15 cellular contexts compared by ENCODE assay signal in genomic region chr11:57303280-57303989, GRCh38. TPM values are rescaled to one million over a fixed set of nuclear protein-coding genes. Genes with fewer than 3 reads are reported as not detected.
A peak's percentile ranks its signal among the peaks of the same experiment; 100 is the strongest.
DNase-seq lines count a peak whose midpoint lies in the region; ATAC-seq and TF ChIP-seq lines count a peak whose summit lies in the region.
"Had no signal": no experiment of that assay in that cellular context is flagged by ENCODE, and none has a peak within 500 bp of the region (broad histone marks: within the 10 kb centered on the region; RNA-seq: fewer than 3 reads in every experiment).

No MANE protein-coding gene starts in this region.

- H3K36me3 ChIP-seq in lower lobe of right lung, result peaks cover 65% of the 10 kb centered on the region

- H3K4me3 ChIP-seq in lower lobe of right lung, result no peak overlapping the region

- DNase-seq in 8988T (peak; percentile 29), HFFc6 (no peak), lower lobe of right lung (peak; percentile 39), NCI-H1436 treated with DMSO at 0.1 percent for 48 hours (lab: John Stamatoyannopoulos, UW) (no peak), NCI-H1048 (lab: John Stamatoyannopoulos, UW) (no peak)
- DNase-seq: activated CD8-positive, alpha-beta T cell treated with anti-CD3 and anti-CD28 coated beads for 36 hours; activated effector memory CD4-positive, alpha-beta T cell treated with anti-CD3 and anti-CD28 coated beads, Interleukin-2, amount 50 U/mL, for 16 hours; hippocampal formation had no signal

- H3K4me1 Mint-ChIP-seq in HFFc6 (ENCODE audit: low read depth) (peaks cover 46% of the 10 kb centered on the region), brain (peaks cover 46% of the 10 kb centered on the region)

- H3K4me3 Mint-ChIP-seq in HFFc6 (no peak overlapping the region), brain (no peak overlapping the region)
- H3K4me3 Mint-ChIP-seq: activated CD8-positive, alpha-beta T cell treated with anti-CD3 and anti-CD28 coated beads for 36 hours; stimulated activated memory B cell treated with anti-CD40 and anti-IgM and Interleukin-4, amounts not matched to agents 10 μg/mL and 1 μg/mL and 100 μg/mL, for 72 hours had no signal

- peak overlapping the region; percentile 78 for H3K27ac Mint-ChIP-seq in HFFc6
- peak overlapping the region; percentile 19 to 90 (median 80) for H3K27ac Mint-ChIP-seq in brain
- H3K27ac Mint-ChIP-seq: activated CD8-positive, alpha-beta T cell treated with anti-CD3 and anti-CD28 coated beads for 36 hours; stimulated activated memory B cell treated with anti-CD40 and anti-IgM and Interleukin-4, amounts not matched to agents 10 μg/mL and 1 μg/mL and 100 μg/mL, for 72 hours had no signal

- H3K9me3 Mint-ChIP-seq in HFFc6, result no peaks in the 10 kb centered on the region
- peaks cover 0 to 14% (median 6%) of the 10 kb centered on the region in 5 experiments for H3K9me3 Mint-ChIP-seq in brain

- TF ChIP-seq CTCF in HFFc6 (IDR thresholded peaks at IDR 0.05) (no peak), brain (conservative IDR thresholded peaks at IDR 0.05) (no peak), lower lobe of right lung (IDR thresholded peaks at IDR 0.05) (no peak)

- peaks cover 45% of the 10 kb centered on the region for H3K4me1 ChIP-seq in lower lobe of right lung

- H3K36me3 Mint-ChIP-seq in HFFc6 (ENCODE audit: low read depth) (peaks cover 61% of the 10 kb centered on the region), brain (peaks cover 72% of the 10 kb centered on the region)

- peak in 1 of 2 donors; percentile 5 for ATAC-seq in lower lobe of right lung
- ATAC-seq in GM19351 (IDR thresholded peaks at IDR 0.05; ENCODE audit: unreplicated experiment), result no peak
- ATAC-seq in HG03025 (IDR thresholded peaks at IDR 0.05; ENCODE audit: low FRiP score, unreplicated experiment), result no peak
- ATAC-seq: activated CD8-positive, alpha-beta T cell treated with anti-CD3 and anti-CD28 coated beads for 36 hours; stimulated activated memory B cell treated with anti-CD40 and anti-IgM and Interleukin-4, amounts not matched to agents 10 μg/mL and 1 μg/mL and 100 μg/mL, for 72 hours had no signal

- peaks cover 5% of the 10 kb centered on the region for H3K27me3 Mint-ChIP-seq in HFFc6 (ENCODE audit: insufficient read depth)
- no peaks in the 10 kb centered on the region for H3K27me3 Mint-ChIP-seq in brain
- H3K27me3 Mint-ChIP-seq: activated CD8-positive, alpha-beta T cell treated with anti-CD3 and anti-CD28 coated beads for 36 hours; stimulated activated memory B cell treated with anti-CD40 and anti-IgM and Interleukin-4, amounts not matched to agents 10 μg/mL and 1 μg/mL and 100 μg/mL, for 72 hours had no signal

- no peak overlapping the region for H3K27ac ChIP-seq in lower lobe of right lung
- H3K27ac ChIP-seq: HL-60 had no signal

- H3K27me3 ChIP-seq in lower lobe of right lung (ENCODE audit: low read depth), result no peaks in the 10 kb centered on the region

- H3K9me3 ChIP-seq in lower lobe of right lung, result peaks cover 13% of the 10 kb centered on the region

- intact Hi-C loops in lower lobe of right lung (cut with DNase I), result no loop called here

RNA-seq across cellular contexts. Expression of gene TNKS1BP1, which starts 21.3 kb away (rescaled TPM):
- total RNA-seq in HFFc6 (2021; fragmentation: NEBNext Ultra II Directional; extraction: Animal tissue kit (Norgen Biotek cat#: 25700)), result 100 to 1,000 TPM; 118 to 134 (median 123) TPM
- polyA plus RNA-seq in brain (ENCODE audit: insufficient read depth, low read depth, low replicate concordance), result 44.0 TPM
- total RNA-seq in lower lobe of right lung, result 147 TPM

RNA-seq across cellular contexts. Expression of gene SSRP1, which starts 32.3 kb away (rescaled TPM):
- 100 to 1,000 TPM in 5 of 6 experiments, 10 to 100 TPM in 1; 84.0 to 141 (median 133) TPM for total RNA-seq in HFFc6 (2021; fragmentation: NEBNext Ultra II Directional; extraction: Animal tissue kit (Norgen Biotek cat#: 25700))
- 226 TPM for polyA plus RNA-seq in brain (ENCODE audit: insufficient read depth, low read depth, low replicate concordance)
- 62.2 TPM for total RNA-seq in lower lobe of right lung

RNA-seq across cellular contexts. Expression of gene P2RX3, which starts 34.7 kb away (rescaled TPM):
- not detected for total RNA-seq in HFFc6 (2021; fragmentation: NEBNext Ultra II Directional; extraction: Animal tissue kit (Norgen Biotek cat#: 25700))
- 0.41 TPM for polyA plus RNA-seq in brain (ENCODE audit: insufficient read depth, low read depth, low replicate concordance)
- total RNA-seq in lower lobe of right lung, result not detected
- total RNA-seq: activated CD8-positive, alpha-beta T cell treated with anti-CD3 and anti-CD28 coated beads for 36 hours; lung microvascular endothelial cell; M059J had no signal

Comparison
In these comparisons a context has a peak if more than half of its experiments do, and no peak if none do; other contexts are left out.
1. DNase-seq: peak in 8988T (single experiment) and lower lobe of right lung (single experiment); none in HFFc6 (single experiment), NCI-H1436 treated with DMSO at 0.1 percent for 48 hours (single experiment) and NCI-H1048 (single experiment).